8 cellular contexts compared by ENCODE assay signal in the genomic region with DNA sequence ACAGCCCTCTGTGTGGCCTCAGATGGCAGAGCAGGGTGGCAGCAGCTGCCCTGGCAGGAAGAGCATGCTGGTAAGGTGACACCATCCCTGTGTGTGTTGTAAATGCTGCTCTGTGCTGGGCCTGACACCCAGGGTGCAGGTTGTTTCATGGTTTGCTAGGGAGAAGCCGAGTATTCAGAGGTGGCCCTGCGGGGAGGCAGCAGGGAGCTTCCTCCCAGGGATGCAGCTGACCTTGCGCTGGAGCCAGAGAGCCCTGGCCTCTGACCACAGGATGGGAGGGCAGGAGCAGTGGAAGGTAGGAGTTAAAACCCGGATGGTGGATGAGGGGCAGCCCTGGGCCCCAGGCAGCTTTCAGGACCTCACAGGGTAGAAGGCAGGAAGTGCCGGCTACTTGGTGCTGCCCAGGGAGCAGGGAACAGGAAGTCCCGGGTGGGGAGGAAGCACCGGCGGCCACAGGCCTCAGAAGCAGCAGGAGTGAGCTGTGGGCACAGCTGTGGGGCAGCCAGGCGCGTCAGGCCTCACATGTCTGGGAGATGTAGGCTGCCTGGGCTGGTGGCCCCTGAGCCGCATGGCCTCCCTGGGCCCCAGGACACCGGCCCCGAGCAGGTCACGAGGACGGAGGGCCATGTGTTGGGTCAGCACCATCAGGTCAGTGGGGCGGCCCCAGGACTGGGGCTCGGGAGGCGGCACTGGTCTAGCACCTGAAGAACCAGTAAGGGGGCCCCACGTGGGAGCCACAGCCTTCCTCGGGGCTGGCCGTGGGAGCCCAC. TPM values are rescaled to one million over a fixed set of nuclear protein-coding genes. Genes with fewer than 3 reads are reported as not detected.
A peak's percentile ranks its signal among the peaks of the same experiment; 100 is the strongest.
DNase-seq lines count a peak whose midpoint lies in the region; ATAC-seq and TF ChIP-seq lines count a peak whose summit lies in the region.

No MANE protein-coding gene starts in this region.

- peak; percentile 57 for DNase-seq in DMS53 treated with DMSO at 0.1 percent for 48 hours (lab: John Stamatoyannopoulos, UW; ENCODE audit: unreplicated experiment)
- DNase-seq in T-cell: peak in 32 of 34 experiments; percentile 17 to 70 (median 44)
- DNase-seq in kidney epithelial cell (ENCODE audit: low read depth): peak; percentile 61
- DNase-seq in stimulated activated CD4-positive, alpha-beta T cell treated with anti-CD3 and anti-CD28 coated beads, Interleukin-4, amount 100 ng/mL, for 4 hours: peak; percentile 35 to 52
- DNase-seq in cerebellar nuclear complex (lab: John Stamatoyannopoulos, UW): no peak

- TF ChIP-seq EP300 in Ishikawa (IDR thresholded peaks at IDR 0.05; ENCODE audit: borderline replicate concordance): no peak

- peak; percentile 6; the same call in 1 of the 2 replicates for TF ChIP-seq RAD21 in Ishikawa (IDR thresholded peaks at IDR 0.05; ENCODE audit: low read depth)

- TF ChIP-seq CTCF in brain (conservative IDR thresholded peaks at IDR 0.05) (no peak), kidney epithelial cell (IDR thresholded peaks at IDR 0.05; ENCODE audit: insufficient read depth, low read length, poor library complexity, severe bottlenecking) (no peak)

- no peaks in the 10 kb centered on the region for H3K27me3 Mint-ChIP-seq in T-cell
- H3K27me3 Mint-ChIP-seq in brain: peaks cover 4% of the 10 kb centered on the region

- POLR2A ChIA-PET in T-cell (lab: Charles Lee): interaction anchor here in 1 of 2 donors (0.6 kb wide), 1 partner anchor 571 kb away, joined by 3 read pairs; no protein-coding TSS in a partner anchor

- H3K27ac Mint-ChIP-seq in T-cell: peak overlapping the region; percentile 99 to 100
- H3K27ac Mint-ChIP-seq in brain: peak overlapping the region; percentile 84 to 97 (median 91)

- H3K4me1 Mint-ChIP-seq in T-cell (peaks cover 49 to 70% (median 55%) of the 10 kb centered on the region in 3 donors), brain (peaks cover 40% of the 10 kb centered on the region)

- H3K4me3 ChIP-seq in kidney epithelial cell (ENCODE audit: low read depth, low read length): peak overlapping the region; percentile 42

- no peaks in the 10 kb centered on the region for H3K27me3 ChIP-seq in kidney epithelial cell (ENCODE audit: control insufficient read depth, insufficient read depth, low read length)

- H3K36me3 Mint-ChIP-seq in T-cell: peaks cover 8% of the 10 kb centered on the region
- H3K36me3 Mint-ChIP-seq in brain: peaks cover 13% of the 10 kb centered on the region

- H3K36me3 ChIP-seq in kidney epithelial cell (ENCODE audit: control insufficient read depth, insufficient read depth, low read length): no peaks in the 10 kb centered on the region

- H3K4me3 Mint-ChIP-seq in T-cell: peak overlapping the region; percentile 89 to 94 (median 93)
- peak overlapping the region in 3 of 5 experiments; percentile 67 to 71 (median 69) for H3K4me3 Mint-ChIP-seq in brain

- peak; percentile 68 for ATAC-seq in GM21447 (IDR thresholded peaks at IDR 0.05; ENCODE audit: unreplicated experiment)
- peak; percentile 69 to 80 (median 79) for ATAC-seq in T-cell (replicated peaks in 1 of 4)

- CTCF ChIA-PET in T-cell (lab: Charles Lee): no interaction called here

- H3K9me3 Mint-ChIP-seq in T-cell: no peaks in the 10 kb centered on the region
- H3K9me3 Mint-ChIP-seq in brain: peaks cover 8 to 17% (median 9%) of the 10 kb centered on the region in 5 experiments

TF ChIP-seq in Ishikawa, 13 proteins besides CTCF, POLR2A, EP300 and RAD21:
- TF ChIP-seq, protein P1, sequence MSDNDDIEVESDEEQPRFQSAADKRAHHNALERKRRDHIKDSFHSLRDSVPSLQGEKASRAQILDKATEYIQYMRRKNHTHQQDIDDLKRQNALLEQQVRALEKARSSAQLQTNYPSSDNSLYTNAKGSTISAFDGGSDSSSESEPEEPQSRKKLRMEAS (IDR thresholded peaks at IDR 0.05): peak; percentile 76
- TF ChIP-seq ZBTB7A (IDR thresholded peaks at IDR 0.05; ENCODE audit: low read depth) (no peak; the same call in 1 of the 2 replicates), EGR1 (IDR thresholded peaks at IDR 0.05) (no peak), NFIC (IDR thresholded peaks at IDR 0.05) (peak; percentile 17), FOXM1 (IDR thresholded peaks at IDR 0.05; ENCODE audit: borderline replicate concordance, low read depth) (no peak), REST (IDR thresholded peaks at IDR 0.05; ENCODE audit: low read depth) (no peak), TEAD4 (IDR thresholded peaks at IDR 0.05) (peak; percentile 22; the same call in 1 of the 2 replicates), CREB1 (IDR thresholded peaks at IDR 0.05; ENCODE audit: low read depth) (no peak), TCF12 (IDR thresholded peaks at IDR 0.05; ENCODE audit: low read depth) (peak; percentile 57; the same call in 1 of the 2 replicates), TAF1 (IDR thresholded peaks at IDR 0.05; ENCODE audit: low read depth) (peak; percentile 68), CEBPB (IDR thresholded peaks at IDR 0.05) (no peak), YY1 (IDR thresholded peaks at IDR 0.05; ENCODE audit: low read depth) (peak; percentile 7; the same call in 1 of the 2 replicates)
- TF ChIP-seq, protein P2, sequence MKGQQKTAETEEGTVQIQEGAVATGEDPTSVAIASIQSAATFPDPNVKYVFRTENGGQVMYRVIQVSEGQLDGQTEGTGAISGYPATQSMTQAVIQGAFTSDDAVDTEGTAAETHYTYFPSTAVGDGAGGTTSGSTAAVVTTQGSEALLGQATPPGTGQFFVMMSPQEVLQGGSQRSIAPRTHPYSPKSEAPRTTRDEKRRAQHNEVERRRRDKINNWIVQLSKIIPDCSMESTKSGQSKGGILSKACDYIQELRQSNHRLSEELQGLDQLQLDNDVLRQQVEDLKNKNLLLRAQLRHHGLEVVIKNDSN (IDR thresholded peaks at IDR 0.05): peak; percentile 65

RNA-seq across cellular contexts. Expression of gene SH3BP2, which starts 19.1 kb away (rescaled TPM):
- total RNA-seq in T-cell (10 to 100 TPM; 44.0 to 68.2 (median 49.7) TPM), kidney epithelial cell (56.1 and 62.7 TPM in 2 replicates)
- polyA plus RNA-seq in brain (ENCODE audit: insufficient read depth, low read depth, low replicate concordance): 30.3 TPM

RNA-seq across cellular contexts. Expression of gene ADD1, which starts 31.6 kb away (rescaled TPM):
- 100 to 1,000 TPM; 241 to 274 (median 256) TPM for total RNA-seq in T-cell
- polyA plus RNA-seq in brain (ENCODE audit: insufficient read depth, low read depth, low replicate concordance): 408 TPM
- 132 and 142 TPM in 2 replicates for total RNA-seq in kidney epithelial cell

RNA-seq across cellular contexts. Expression of gene TNIP2, which starts 55.9 kb away (rescaled TPM):
- total RNA-seq in T-cell (10 to 100 TPM; 39.5 to 65.3 (median 59.1) TPM), kidney epithelial cell (76.8 and 87.8 TPM in 2 replicates)
- 19.7 TPM for polyA plus RNA-seq in brain (ENCODE audit: insufficient read depth, low read depth, low replicate concordance)

Comparison
In these comparisons a context has a peak if more than half of its experiments do, and no peak if none do; other contexts are left out.
1. DNase-seq: peak in DMS53 treated with DMSO at 0.1 percent for 48 hours (single experiment), T-cell (32 of 34), kidney epithelial cell (single experiment) and stimulated activated CD4-positive, alpha-beta T cell treated with anti-CD3 and anti-CD28 coated beads, Interleukin-4, amount 100 ng/mL, for 4 hours (2 of 2); none in cerebellar nuclear complex (0 of 2).